ENCODE assay signal across 8 cellular contexts in genomic region chr7:148983220-148984146, GRCh38.
A peak's percentile ranks its signal among the peaks of the same experiment; 100 is the strongest.
DNase-seq lines count a peak whose midpoint lies in the region; ATAC-seq lines count a peak whose summit lies in the region.

No MANE protein-coding gene starts in this region.

- no peak overlapping the region for H3K27ac ChIP-seq in iPS DF 6.9 (ENCODE audit: low read length)

- H3K9me3 ChIP-seq in iPS DF 6.9 (ENCODE audit: control insufficient read depth, insufficient read depth, low read length) = no peaks in the 10 kb centered on the region

- no peaks in the 10 kb centered on the region for H3K36me3 ChIP-seq in iPS DF 6.9 (ENCODE audit: control insufficient read depth, insufficient read depth, low read length)

- no CpG with 5 or more reads among the region's 36 CpGs for WGBS in iPS DF 6.9 (ENCODE audit: insufficient coverage, insufficient read length)

- no peaks in the 10 kb centered on the region for H3K27me3 ChIP-seq in iPS DF 6.9 (ENCODE audit: control insufficient read depth, insufficient read depth, low read length)

- H3K4me3 ChIP-seq in iPS DF 6.9 (ENCODE audit: low read length) (peak overlapping the region; percentile 76; the same call in 1 of the 2 replicates), skeletal muscle cell (ENCODE audit: low read depth, low read length) (peak overlapping the region; percentile 66)

- DNase-seq in NCI-H1930 (lab: John Stamatoyannopoulos, UW) (peak; percentile 87 to 92), T1000 (lab: John Stamatoyannopoulos, UW) (peak; percentile 77), astrocyte of the hippocampus (ENCODE audit: low read depth, low spot score) (peak; percentile 89), iPS DF 6.9 (ENCODE audit: low read depth, low spot score) (no peak), skeletal muscle cell (ENCODE audit: low read depth) (peak; percentile 46)

- H3K4me1 ChIP-seq in iPS DF 6.9 (ENCODE audit: control insufficient read depth, insufficient read depth, low read length) = no peaks in the 10 kb centered on the region

- ATAC-seq in GM18502 (IDR thresholded peaks at IDR 0.05; ENCODE audit: poor library complexity, unreplicated experiment) (peak; percentile 70), HG02938 (IDR thresholded peaks at IDR 0.05; ENCODE audit: unreplicated experiment) (peak; percentile 63), HG02970 (IDR thresholded peaks at IDR 0.05; ENCODE audit: low FRiP score, unreplicated experiment) (no peak)
